Comparison of ENCODE assay signal across 9 cellular contexts in the genomic region with DNA sequence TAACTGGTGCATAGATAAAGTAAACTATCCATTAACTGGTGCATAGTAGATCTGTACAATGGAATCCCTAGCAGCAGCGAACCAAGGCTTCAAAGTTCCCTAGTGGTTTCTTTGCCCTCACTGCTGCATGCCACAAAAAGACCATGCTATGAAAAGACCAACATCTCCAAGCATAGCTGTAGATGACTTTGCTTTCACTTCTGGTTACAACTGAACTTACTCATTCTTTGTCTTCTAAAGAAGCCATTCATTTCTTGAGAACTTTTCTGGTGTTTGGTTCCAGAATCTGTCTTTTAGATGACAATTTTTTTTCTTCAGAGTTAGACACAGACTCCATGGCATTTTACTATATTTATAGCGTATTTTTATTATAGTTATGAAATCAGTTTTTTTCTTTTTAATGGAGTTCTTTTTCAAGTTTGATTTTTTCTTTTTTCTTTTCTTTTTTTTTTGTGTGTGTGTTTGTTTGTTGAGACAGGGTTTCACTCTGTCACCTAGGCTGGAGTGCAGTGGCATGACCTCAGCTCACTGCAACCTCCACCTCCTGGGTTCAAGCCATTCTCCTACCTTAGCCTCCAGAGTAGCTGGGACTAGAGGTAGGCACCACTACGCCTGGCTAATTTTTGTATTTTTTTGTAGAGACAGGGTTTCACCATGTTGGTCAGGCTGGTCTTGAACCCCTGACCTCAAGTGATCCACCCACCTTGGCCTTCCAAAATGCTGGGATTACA.
DNase-seq lines count a peak whose midpoint lies in the region; ATAC-seq and TF ChIP-seq lines count a peak whose summit lies in the region.
"Had no signal": no experiment of that assay in that cellular context is flagged by ENCODE, and none has a peak within 500 bp of the region (broad histone marks: within the 10 kb centered on the region; RNA-seq: fewer than 3 reads in every experiment).

No MANE protein-coding gene starts in this region.

- no peaks in the 10 kb centered on the region for H3K36me3 Mint-ChIP-seq in T-helper 1 cell treated with Interleukin-12 subunit alpha and Interleukin-12 subunit beta and Interleukin-4 antibody, amounts not matched to agents 30 μg/mL and 1 μg/mL, for 36 hours (ENCODE audit: low read depth)
- H3K36me3 Mint-ChIP-seq in stimulated activated effector memory CD8-positive, alpha-beta T cell treated with anti-CD3 and anti-CD28 coated beads, Interleukin-12 subunit alpha, Interleukin-12 subunit beta, amount 100 ng/mL, for 72 hours = peaks cover 17% of the 10 kb centered on the region
- no peaks in the 10 kb centered on the region for H3K36me3 Mint-ChIP-seq in H9 (ENCODE audit: insufficient read depth in 1 of 3, low read depth in 3 of 3)

- H3K23ac ChIP-seq in H9 (ENCODE audit: insufficient read length, low read depth, low read length) = no peak overlapping the region

- peak; percentile 8 for DNase-seq in activated CD4-positive, alpha-beta T cell treated with anti-CD3 and anti-CD28 coated beads for 4 hours
- DNase-seq in activated CD4-positive, alpha-beta T cell treated with anti-CD3 and anti-CD28 coated beads, Interleukin-2, amount 50 U/mL, for 1 hour = no peak
- DNase-seq in stimulated activated effector memory CD8-positive, alpha-beta T cell treated with anti-CD3 and anti-CD28 coated beads, Interleukin-12 subunit alpha, Interleukin-12 subunit beta, amount 100 ng/mL, for 72 hours (ENCODE audit: low spot score in 2 of 2) = peak in 1 of 2 donors; percentile 63
- DNase-seq in NCI-H1092 treated with DMSO at 0.1 percent for 48 hours (lab: John Stamatoyannopoulos, UW) (no peak), gastrocnemius medialis (no peak), H9 (no peak)
- DNase-seq: NCI-H1105 treated with DMSO at 0.1 percent for 48 hours had no signal

- intact Hi-C loops in gastrocnemius medialis (cut with DNase I; ENCODE audit: low total_unique reads) = no loop called here

- no peaks in the 10 kb centered on the region for H3K79me1 ChIP-seq in H9 (ENCODE audit: insufficient read depth, low read depth, low read length, poor library complexity, severe bottlenecking)

- no peak overlapping the region for H3K4ac ChIP-seq in H9 (ENCODE audit: low read depth, low read length)

- H3K4me1 Mint-ChIP-seq in T-helper 1 cell treated with Interleukin-12 subunit alpha and Interleukin-12 subunit beta and Interleukin-4 antibody, amounts not matched to agents 30 μg/mL and 1 μg/mL, for 36 hours (ENCODE audit: low read depth) = peaks cover 29% of the 10 kb centered on the region
- peaks cover 35% of the 10 kb centered on the region for H3K4me1 Mint-ChIP-seq in stimulated activated effector memory CD8-positive, alpha-beta T cell treated with anti-CD3 and anti-CD28 coated beads, Interleukin-12 subunit alpha, Interleukin-12 subunit beta, amount 100 ng/mL, for 72 hours
- H3K4me1 Mint-ChIP-seq in H9 = no peaks in the 10 kb centered on the region

- H4K5ac ChIP-seq in H9 (ENCODE audit: insufficient read length, low read depth, low read length) = no peak overlapping the region

- H2AK5ac ChIP-seq in H9 (ENCODE audit: insufficient read length, low read length) = no peak overlapping the region

- H2BK12ac ChIP-seq in H9 (ENCODE audit: insufficient read length, low read depth, low read length) = no peak overlapping the region

- no peak for TF ChIP-seq POLR2A in gastrocnemius medialis (IDR thresholded peaks at IDR 0.05)

- no peak overlapping the region for H3K18ac ChIP-seq in H9 (ENCODE audit: insufficient read length, low read depth, low read length)

- no peaks in the 10 kb centered on the region for H4K20me1 ChIP-seq in H9 (ENCODE audit: control insufficient read depth, insufficient read depth, insufficient read length)

- no peak overlapping the region for H3K14ac ChIP-seq in H9 (ENCODE audit: insufficient read depth, low read length)

- H3K4me3 ChIP-seq in gastrocnemius medialis = no peak overlapping the region

- no peak overlapping the region for H3K27ac ChIP-seq in gastrocnemius medialis
- H3K27ac ChIP-seq in H9 (ENCODE audit: insufficient read length, low read depth, low read length) = no peak overlapping the region

- ATAC-seq in HG02981 (IDR thresholded peaks at IDR 0.05; ENCODE audit: unreplicated experiment) = peak; percentile 80
- peak; percentile 90 for ATAC-seq in stimulated activated effector memory CD8-positive, alpha-beta T cell treated with anti-CD3 and anti-CD28 coated beads, Interleukin-12 subunit alpha, Interleukin-12 subunit beta, amount 100 ng/mL, for 72 hours
- ATAC-seq in gastrocnemius medialis = no peak

- H3K56ac ChIP-seq in H9 (ENCODE audit: insufficient read length, low read depth, low read length) = no peak overlapping the region

- H3K36me3 ChIP-seq in gastrocnemius medialis = no peaks in the 10 kb centered on the region

- H3K27me3 Mint-ChIP-seq in T-helper 1 cell treated with Interleukin-12 subunit alpha and Interleukin-12 subunit beta and Interleukin-4 antibody, amounts not matched to agents 30 μg/mL and 1 μg/mL, for 36 hours (ENCODE audit: low read depth) = peaks cover 4% of the 10 kb centered on the region
- H3K27me3 Mint-ChIP-seq in H9 (ENCODE audit: low read depth) = peaks cover 20% of the 10 kb centered on the region

- H3K79me2 ChIP-seq in H9 (ENCODE audit: insufficient read depth, low read length) = no peaks in the 10 kb centered on the region

- H3K27ac Mint-ChIP-seq in T-helper 1 cell treated with Interleukin-12 subunit alpha and Interleukin-12 subunit beta and Interleukin-4 antibody, amounts not matched to agents 30 μg/mL and 1 μg/mL, for 36 hours = peak overlapping the region; percentile 89
- peak overlapping the region; percentile 94 for H3K27ac Mint-ChIP-seq in stimulated activated effector memory CD8-positive, alpha-beta T cell treated with anti-CD3 and anti-CD28 coated beads, Interleukin-12 subunit alpha, Interleukin-12 subunit beta, amount 100 ng/mL, for 72 hours
- H3K27ac Mint-ChIP-seq in H9 = no peak overlapping the region

- peak overlapping the region; percentile 77 for H3K4me3 Mint-ChIP-seq in T-helper 1 cell treated with Interleukin-12 subunit alpha and Interleukin-12 subunit beta and Interleukin-4 antibody, amounts not matched to agents 30 μg/mL and 1 μg/mL, for 36 hours
- peak overlapping the region; percentile 72 for H3K4me3 Mint-ChIP-seq in stimulated activated effector memory CD8-positive, alpha-beta T cell treated with anti-CD3 and anti-CD28 coated beads, Interleukin-12 subunit alpha, Interleukin-12 subunit beta, amount 100 ng/mL, for 72 hours
- no peak overlapping the region for H3K4me3 Mint-ChIP-seq in H9

- in situ Hi-C loops in gastrocnemius medialis (cut with MboI; ENCODE audit: low sequenced_read_pairs in 4 of 4) = no loop called here

- H2BK20ac ChIP-seq in H9 (ENCODE audit: low read depth, low read length, poor library complexity, severe bottlenecking) = no peak overlapping the region

- H2BK5ac ChIP-seq in H9 (ENCODE audit: insufficient read length, low read length) = no peak overlapping the region

- no peak overlapping the region for H4K91ac ChIP-seq in H9 (ENCODE audit: insufficient read length, low read depth, low read length)

- no peak overlapping the region for H3K9ac ChIP-seq in H9 (ENCODE audit: extremely low read depth, insufficient read length, low read length)

- no peak overlapping the region for H2BK120ac ChIP-seq in H9 (ENCODE audit: low read depth, low read length, poor library complexity, severe bottlenecking)

- no peaks in the 10 kb centered on the region for H3K9me3 Mint-ChIP-seq in T-helper 1 cell treated with Interleukin-12 subunit alpha and Interleukin-12 subunit beta and Interleukin-4 antibody, amounts not matched to agents 30 μg/mL and 1 μg/mL, for 36 hours
- H3K9me3 Mint-ChIP-seq in stimulated activated effector memory CD8-positive, alpha-beta T cell treated with anti-CD3 and anti-CD28 coated beads, Interleukin-12 subunit alpha, Interleukin-12 subunit beta, amount 100 ng/mL, for 72 hours = no peaks in the 10 kb centered on the region
- no peaks in the 10 kb centered on the region for H3K9me3 Mint-ChIP-seq in H9

- no peak overlapping the region for H3K4me2 ChIP-seq in H9 (ENCODE audit: insufficient read depth, insufficient read length, low read length)

- WGBS in H9 (ENCODE audit: extremely low coverage, insufficient read length, low lambda C conversion rate) = no CpG with 5 or more reads among the region's 3 CpGs

- no peak overlapping the region for H3T11ph ChIP-seq in H9 (ENCODE audit: low read length)

- no peak for TF ChIP-seq CTCF in gastrocnemius medialis (IDR thresholded peaks at IDR 0.05 in 4 of 5, conservative IDR thresholded peaks at IDR 0.05 in 1 of 5)
- no peak for TF ChIP-seq CTCF in H9 (conservative IDR thresholded peaks at IDR 0.05)

- no peaks in the 10 kb centered on the region for H3K4me1 ChIP-seq in gastrocnemius medialis
- H3K4me1 ChIP-seq in H9 (ENCODE audit: insufficient read depth, low read length) = no peaks in the 10 kb centered on the region

- no peaks in the 10 kb centered on the region for H3K27me3 ChIP-seq in gastrocnemius medialis
- no peaks in the 10 kb centered on the region for H3K27me3 ChIP-seq in H9 (ENCODE audit: insufficient read depth, low read length)

- H2AFZ ChIP-seq in H9 (ENCODE audit: low read length) = no peak overlapping the region

- no peak overlapping the region for H4K8ac ChIP-seq in H9 (replicated peaks; ENCODE audit: insufficient read length, low read depth, low read length)

- H2BK15ac ChIP-seq in H9 (ENCODE audit: low read depth, low read length) = no peak overlapping the region

- no peaks in the 10 kb centered on the region for H3K9me3 ChIP-seq in gastrocnemius medialis
- H3K9me3 ChIP-seq in H9 (ENCODE audit: control insufficient read depth, low read depth, low read length) = no peaks in the 10 kb centered on the region

- H3K23me2 ChIP-seq in H9 (ENCODE audit: insufficient read length, low read depth, low read length, poor library complexity, severe bottlenecking) = no peaks in the 10 kb centered on the region

Comparison
In these comparisons a context has a peak if more than half of its experiments do, and no peak if none do; other contexts are left out.
1. DNase-seq: peak in activated CD4-positive, alpha-beta T cell treated with anti-CD3 and anti-CD28 coated beads for 4 hours (2 of 2); none in activated CD4-positive, alpha-beta T cell treated with anti-CD3 and anti-CD28 coated beads, Interleukin-2, amount 50 U/mL, for 1 hour (single experiment), NCI-H1092 treated with DMSO at 0.1 percent for 48 hours (single experiment), gastrocnemius medialis (0 of 2) and H9 (single experiment).
2. ATAC-seq: peak in HG02981 (single experiment) and stimulated activated effector memory CD8-positive, alpha-beta T cell treated with anti-CD3 and anti-CD28 coated beads, Interleukin-12 subunit alpha, Interleukin-12 subunit beta, amount 100 ng/mL, for 72 hours (single experiment); none in gastrocnemius medialis (0 of 2).
3. H3K27ac Mint-ChIP-seq: peak in T-helper 1 cell treated with Interleukin-12 subunit alpha and Interleukin-12 subunit beta and Interleukin-4 antibody, amounts not matched to agents 30 μg/mL and 1 μg/mL, for 36 hours (single experiment) and stimulated activated effector memory CD8-positive, alpha-beta T cell treated with anti-CD3 and anti-CD28 coated beads, Interleukin-12 subunit alpha, Interleukin-12 subunit beta, amount 100 ng/mL, for 72 hours (single experiment); none in H9 (0 of 3).
4. H3K4me3 Mint-ChIP-seq: peak in T-helper 1 cell treated with Interleukin-12 subunit alpha and Interleukin-12 subunit beta and Interleukin-4 antibody, amounts not matched to agents 30 μg/mL and 1 μg/mL, for 36 hours (single experiment) and stimulated activated effector memory CD8-positive, alpha-beta T cell treated with anti-CD3 and anti-CD28 coated beads, Interleukin-12 subunit alpha, Interleukin-12 subunit beta, amount 100 ng/mL, for 72 hours (single experiment); none in H9 (0 of 2).